8 cellular contexts compared by ENCODE assay signal in the genomic region with DNA sequence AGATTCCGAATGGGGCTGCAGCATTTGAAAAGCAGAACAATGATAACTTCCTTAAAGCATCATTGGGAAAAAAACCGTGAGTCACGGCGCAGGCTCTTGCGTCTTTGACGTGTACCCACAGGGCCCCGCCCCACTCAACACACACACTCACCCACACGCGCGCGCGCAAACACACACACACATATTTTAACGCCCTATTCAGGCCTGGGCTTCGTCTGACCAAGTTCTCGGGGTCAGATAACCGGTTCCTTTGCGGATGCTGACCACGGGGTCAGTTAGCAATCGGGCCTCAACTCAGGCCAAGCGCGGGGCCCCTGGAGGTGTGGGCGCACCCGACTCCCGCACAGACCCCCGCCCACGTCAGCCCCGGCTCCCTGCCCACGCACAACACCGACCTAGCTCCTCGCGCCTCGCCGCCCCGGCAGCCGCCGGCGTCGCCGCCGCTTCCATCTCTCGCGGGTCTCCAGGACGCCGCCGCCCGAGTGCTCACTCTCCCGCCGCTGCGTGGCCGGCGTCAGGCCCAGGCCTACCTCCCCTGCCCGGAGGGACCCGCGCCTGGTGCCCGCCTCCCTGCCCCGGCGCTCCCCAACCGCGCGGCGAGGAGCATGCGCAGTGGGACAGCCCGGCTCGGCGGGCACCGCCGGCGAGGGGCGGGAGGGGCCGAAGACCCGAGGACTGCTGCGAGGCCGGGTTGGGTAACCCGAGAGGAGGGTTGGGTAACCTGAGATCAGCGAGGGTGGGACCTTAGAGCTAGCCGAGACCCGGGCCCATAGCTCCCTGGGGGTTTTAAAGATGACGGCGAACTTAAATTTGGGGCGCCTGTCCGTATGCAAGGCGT. TPM values are rescaled to one million over a fixed set of nuclear protein-coding genes. Genes with fewer than 3 reads are reported as not detected.
DNase-seq lines count a peak whose midpoint lies in the region; ATAC-seq and TF ChIP-seq lines count a peak whose summit lies in the region.

A gene (minus strand): TSS at position 609 of the 838 bp plus-strand sequence. CDS start 159 bp downstream, at position 450.

- H3K36me3 Mint-ChIP-seq in activated B cell treated with CpG ODN at 0.5 μM for 24 hours (ENCODE audit: low read depth) (peaks cover 5% of the 10 kb centered on the region), immature natural killer cell (no peaks in the 10 kb centered on the region)

- H3K9me3 ChIP-seq in A673 (ENCODE audit: low read depth, low read length, poor library complexity, severe bottlenecking): no peaks in the 10 kb centered on the region

- H3K4me1 ChIP-seq in A673 (ENCODE audit: insufficient read depth, low read length, poor library complexity, severe bottlenecking): peaks cover 5% of the 10 kb centered on the region

- POLR2A ChIA-PET in A673 (lab: Charles Lee; ENCODE audit: low non-redundant PET) (no interaction called here), activated B cell treated with CpG ODN at 0.5 μM for 24 hours (lab: Charles Lee) (interaction anchor here (0.7 to 2.3 kb wide), 6 partner anchors 15 to 586 kb away, joined by 3 to 14 read pairs (median 4); a partner anchor contains a TSS)

- peak; percentile 96 for DNase-seq in A673 (ENCODE audit: low spot score)
- peak; percentile 65 for DNase-seq in NCI-H2171 treated with DMSO at 0.1 percent for 48 hours (lab: John Stamatoyannopoulos, UW)
- peak; percentile 85 for DNase-seq in activated B cell treated with CpG ODN at 0.5 μM for 24 hours
- peak; percentile 98 for DNase-seq in cardiac fibroblast (ENCODE audit: low read depth in 2 of 2)
- peak; percentile 83 to 85 (median 83) for DNase-seq in immature natural killer cell
- DNase-seq in smooth muscle cell of the brain vasculature (ENCODE audit: low read depth, low spot score): peak; percentile 73

- no TSS peak for BruUV-seq in A673 (replicated peaks; lab: Mats Ljungman, UMichigan)

- TF ChIP-seq CTCF in A673 (conservative IDR thresholded peaks at IDR 0.05; ENCODE audit: low read depth, low read length) (no peak), activated B cell treated with CpG ODN at 0.5 μM for 24 hours (IDR thresholded peaks at IDR 0.05) (no peak), cardiac fibroblast (IDR thresholded peaks at IDR 0.05; ENCODE audit: low read depth, low read length) (no peak)

- H3K4me1 Mint-ChIP-seq in activated B cell treated with CpG ODN at 0.5 μM for 24 hours: peaks cover 15% of the 10 kb centered on the region
- peaks cover 5 to 14% of the 10 kb centered on the region in 2 donors for H3K4me1 Mint-ChIP-seq in immature natural killer cell

- ATAC-seq in GM18868 (IDR thresholded peaks at IDR 0.05; ENCODE audit: unreplicated experiment): peak; percentile 86
- peak; percentile 82 for ATAC-seq in HG03103 (IDR thresholded peaks at IDR 0.05; ENCODE audit: low read depth, unreplicated experiment)
- peak; percentile 86 for ATAC-seq in activated B cell treated with CpG ODN at 0.5 μM for 24 hours (ENCODE audit: low read depth)

- peak within 1 kb of the TSS; percentile 89 for H3K27ac ChIP-seq in A673 (ENCODE audit: low read depth, low read length, poor library complexity, severe bottlenecking)

- CTCF ChIA-PET in A673 (lab: Charles Lee) (no interaction called here), activated B cell treated with CpG ODN at 0.5 μM for 24 hours (lab: Charles Lee) (no interaction called here)

- H3K4me3 ChIP-seq in A673 (ENCODE audit: low read depth, low read length, poor library complexity, severe bottlenecking) (peak within 1 kb of the TSS; percentile 64), cardiac fibroblast (replicated peaks in 1 of 2; ENCODE audit: low read depth in 2 of 2, low read length in 2 of 2) (peak within 1 kb of the TSS; percentile 69 to 74)

- H3K27ac Mint-ChIP-seq in activated B cell treated with CpG ODN at 0.5 μM for 24 hours (peak within 1 kb of the TSS; percentile 93), immature natural killer cell (peak within 1 kb of the TSS; percentile 88 to 98 (median 98))

- H3K27me3 Mint-ChIP-seq in activated B cell treated with CpG ODN at 0.5 μM for 24 hours: no peaks in the 10 kb centered on the region
- peaks cover 6 to 17% (median 8%) of the 10 kb centered on the region in 3 donors for H3K27me3 Mint-ChIP-seq in immature natural killer cell (ENCODE audit: low read depth in 3 of 3)

- peaks cover 9% of the 10 kb centered on the region for H3K27me3 ChIP-seq in A673 (replicated peaks; ENCODE audit: insufficient read depth, low read depth, low read length, poor library complexity)

- no peaks in the 10 kb centered on the region for H3K9me3 Mint-ChIP-seq in activated B cell treated with CpG ODN at 0.5 μM for 24 hours
- no peaks in the 10 kb centered on the region for H3K9me3 Mint-ChIP-seq in immature natural killer cell

- intact Hi-C loops in A673 (cut with micrococcal nuclease; ENCODE audit: unreplicated experiment) (no loop called here), activated B cell treated with CpG ODN at 0.5 μM for 24 hours (cut with micrococcal nuclease) (loop anchor here (1.0 to 5.0 kb wide), 6 partner anchors 464 to 1775 kb away; a partner anchor contains a TSS)

- H3K4me3 Mint-ChIP-seq in activated B cell treated with CpG ODN at 0.5 μM for 24 hours: peak within 1 kb of the TSS; percentile 91
- H3K4me3 Mint-ChIP-seq in immature natural killer cell: peak within 1 kb of the TSS; percentile 88 to 98 (median 95)

- H3K36me3 ChIP-seq in A673 (ENCODE audit: insufficient read depth, low read length, poor library complexity, severe bottlenecking): no peaks in the 10 kb centered on the region

RNA-seq across cellular contexts. Expression of the gene that starts here (rescaled TPM):
- total RNA-seq in A673 (2021): 28.2 and 31.0 TPM in 2 replicates
- total RNA-seq in activated B cell treated with CpG ODN at 0.5 μM for 24 hours: 14.9 and 17.0 TPM in 2 replicates
- 10 to 100 TPM; 10.3 to 29.6 (median 15.6) TPM for polyA plus RNA-seq in immature natural killer cell

Comparison
In these comparisons a context has a peak if more than half of its experiments do, and no peak if none do; other contexts are left out.
1. Peak in every context shown above with its lines: DNase-seq, ATAC-seq, H3K4me3 ChIP-seq and H3K27ac ChIP-seq.